24 cellular contexts compared by ENCODE assay signal in the genomic region with DNA sequence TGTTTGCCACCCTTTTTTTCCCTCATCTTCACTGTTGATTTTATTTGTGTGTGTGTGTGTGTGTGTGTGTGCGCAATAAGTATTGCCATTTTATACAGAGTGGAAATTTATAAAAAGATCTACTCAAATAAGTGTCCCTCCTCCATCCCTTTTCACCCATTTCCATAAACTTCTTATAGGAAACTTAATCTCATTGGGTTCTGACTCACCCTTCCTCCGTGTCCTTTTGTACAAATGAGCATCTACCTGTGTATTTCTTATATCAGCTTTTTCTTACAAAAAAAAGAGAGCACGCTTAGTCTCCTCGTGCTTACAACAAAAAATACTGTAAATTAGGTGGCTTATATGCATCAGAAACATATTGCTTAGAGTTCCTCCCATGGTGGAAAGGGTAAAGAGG.
"Had no signal": no experiment of that assay in that cellular context is flagged by ENCODE, and none has a peak within 500 bp of the region (broad histone marks: within the 10 kb centered on the region; RNA-seq: fewer than 3 reads in every experiment).

No MANE protein-coding gene starts in this region.

- H3K27me3 ChIP-seq: colonic mucosa, dorsolateral prefrontal cortex, esophagus muscularis mucosa, esophagus squamous epithelium, foreskin keratinocyte, gastrocnemius medialis, gastroesophageal sphincter, heart left ventricle, heart right ventricle had no signal

- H3K27ac ChIP-seq: colonic mucosa, coronary artery, dorsolateral prefrontal cortex, epithelial cell of prostate, esophagus muscularis mucosa, esophagus squamous epithelium, foreskin keratinocyte, gastrocnemius medialis, gastroesophageal sphincter, heart left ventricle, heart right ventricle had no signal

- H3K4me1 ChIP-seq: colonic mucosa, esophagus muscularis mucosa, esophagus squamous epithelium, foreskin keratinocyte, gastrocnemius medialis, gastroesophageal sphincter, heart left ventricle, heart right ventricle had no signal

- DNase-seq: colonic mucosa; cortex of kidney; dermis blood vessel endothelial cell; dorsolateral prefrontal cortex; effector CD4-positive, alpha-beta T cell; effector CD8-positive, alpha-beta T cell; effector memory CD4-positive, alpha-beta T cell; effector memory CD8-positive, alpha-beta T cell; endodermal cell; erythroblast; esophagus squamous epithelium; foreskin fibroblast; foreskin keratinocyte; foreskin melanocyte; gastrocnemius medialis; glutamatergic neuron; head of caudate nucleus; heart left ventricle; heart right ventricle had no signal

- H3K36me3 ChIP-seq: colonic mucosa, esophagus muscularis mucosa, esophagus squamous epithelium, gastrocnemius medialis, gastroesophageal sphincter, heart left ventricle, heart right ventricle had no signal

- H3K9me3 ChIP-seq: colonic mucosa, esophagus muscularis mucosa, esophagus squamous epithelium, gastrocnemius medialis, gastroesophageal sphincter, heart left ventricle, heart right ventricle had no signal

- ATAC-seq: effector memory CD8-positive, alpha-beta T cell; esophagus mucosa; foreskin keratinocyte; gastrocnemius medialis; gastroesophageal sphincter; heart left ventricle; heart right ventricle had no signal

- H3K4me3 ChIP-seq: colonic mucosa, coronary artery, dorsolateral prefrontal cortex, esophagus muscularis mucosa, esophagus squamous epithelium, gastrocnemius medialis, gastroesophageal sphincter, heart left ventricle, heart right ventricle had no signal
